In genomic region chr5:181221792-181222629, GRCh38 we compare ENCODE assay signal across 1 cellular context.
TF ChIP-seq lines count a peak whose summit lies in the region.

No MANE protein-coding gene starts in this region.

TF ChIP-seq in K562, 482 proteins besides CTCF, POLR2A, EP300 and RAD21 (continued from another document and continues in another):
- TF ChIP-seq ZNF518B (CRISPR knock-in tag; IDR thresholded peaks at IDR 0.05) = no peak
- no peak for TF ChIP-seq ZNF280B (CRISPR knock-in tag; IDR thresholded peaks at IDR 0.05)
- peak; percentile 46; the same call in 1 of the 2 replicates for TF ChIP-seq KDM2B (CRISPR knock-in tag; IDR thresholded peaks at IDR 0.05)
- TF ChIP-seq FOXO4 (CRISPR knock-in tag; IDR thresholded peaks at IDR 0.05) = no peak
- peak; percentile 26; the same call in 1 of the 2 replicates for TF ChIP-seq ZBTB2 (IDR thresholded peaks at IDR 0.05)
- no peak for TF ChIP-seq IRF9 (tag; IDR thresholded peaks at IDR 0.05)
- TF ChIP-seq NEUROD1 (IDR thresholded peaks at IDR 0.05; ENCODE audit: borderline replicate concordance, low read depth, low read length, partially characterized antibody) = peak; percentile 10
- TF ChIP-seq MIER1 (IDR thresholded peaks at IDR 0.05; ENCODE audit: low read depth) = no peak; the same call in 1 of the 2 replicates
- TF ChIP-seq ZZZ3 (IDR thresholded peaks at IDR 0.05) = no peak
- no peak for TF ChIP-seq SIX5 (IDR thresholded peaks at IDR 0.05; ENCODE audit: borderline replicate concordance in 1 of 2, insufficient read depth in 1 of 2, low read depth in 1 of 2, low read length in 2 of 2)
- no peak for TF ChIP-seq RNF219 (CRISPR knock-in tag; IDR thresholded peaks at IDR 0.05)
- TF ChIP-seq SRF (CRISPR knock-in tag; IDR thresholded peaks at IDR 0.05) = no peak
- no peak for TF ChIP-seq NFE2L1 (tag; IDR thresholded peaks at IDR 0.05; ENCODE audit: borderline replicate concordance, low read depth)
- TF ChIP-seq FOXJ3 (CRISPR knock-in tag; IDR thresholded peaks at IDR 0.05) = no peak
- peak; percentile 12; the same call in 1 of the 2 replicates for TF ChIP-seq OTX1 (CRISPR knock-in tag; IDR thresholded peaks at IDR 0.05)
- TF ChIP-seq TARDBP (IDR thresholded peaks at IDR 0.05) = peak; percentile 74
- TF ChIP-seq SNRNP70 (optimal IDR thresholded peaks at IDR 0.05; ENCODE audit: low read depth, low read length) = no peak
- peak; percentile 64 for TF ChIP-seq PHF20 (IDR thresholded peaks at IDR 0.05; ENCODE audit: partially characterized antibody)
- TF ChIP-seq CUX1 (CRISPR knock-in tag; IDR thresholded peaks at IDR 0.05) = no peak
- TF ChIP-seq ZBTB33 (CRISPR knock-in tag; IDR thresholded peaks at IDR 0.05) = peak; percentile 56
- TF ChIP-seq ATF6 (CRISPR knock-in tag; IDR thresholded peaks at IDR 0.05) = peak; percentile 90
- no peak for TF ChIP-seq C11orf30 (IDR thresholded peaks at IDR 0.05; ENCODE audit: low read depth)
- TF ChIP-seq ZNF354B (CRISPR knock-in tag; IDR thresholded peaks at IDR 0.05) = no peak
- no peak; the same call in 1 of the 2 replicates for TF ChIP-seq ZNF175 (CRISPR knock-in tag; IDR thresholded peaks at IDR 0.05; ENCODE audit: low read depth)
- TF ChIP-seq ZFPM2 (CRISPR knock-in tag; IDR thresholded peaks at IDR 0.05) = no peak
- 0 out of 2 replicates have a peak, but pooled peaks have one; percentile 17 for TF ChIP-seq TAL1 (IDR thresholded peaks at IDR 0.05)
- TF ChIP-seq CEBPB (tag; IDR thresholded peaks at IDR 0.05) = peak; percentile 53; the same call in 1 of the 2 replicates
- TF ChIP-seq DLX4 (CRISPR knock-in tag; IDR thresholded peaks at IDR 0.05) = no peak
- 0 out of 2 replicates have a peak, but pooled peaks have one; percentile 34 for TF ChIP-seq PHF21A (IDR thresholded peaks at IDR 0.05; ENCODE audit: borderline replicate concordance, low read depth)
- no peak; the same call in 1 of the 2 replicates for TF ChIP-seq POLR2AphosphoS5 (IDR thresholded peaks at IDR 0.05; ENCODE audit: control insufficient read depth, insufficient read depth, low read depth, low read length)
- TF ChIP-seq NFYB (IDR thresholded peaks at IDR 0.05; ENCODE audit: extremely low read depth, insufficient read length) = no peak
- TF ChIP-seq ZNF431 (CRISPR knock-in tag; IDR thresholded peaks at IDR 0.05) = peak; percentile 64
- TF ChIP-seq ZNF57 (CRISPR knock-in tag; IDR thresholded peaks at IDR 0.05) = no peak
- TF ChIP-seq HDAC6 (IDR thresholded peaks at IDR 0.05; ENCODE audit: low read depth, low read length) = peak; percentile 78; the same call in 1 of the 2 replicates
- TF ChIP-seq CBX8 (IDR thresholded peaks at IDR 0.05; ENCODE audit: borderline replicate concordance, extremely low read depth, low read depth, low read length, poor library complexity, severe bottlenecking) = no peak
